ENCODE assay signal across 8 cellular contexts in genomic region chr6:89117285-89118108, GRCh38. TPM values are rescaled to one million over a fixed set of nuclear protein-coding genes. Genes with fewer than 3 reads are reported as not detected.
A peak's percentile ranks its signal among the peaks of the same experiment; 100 is the strongest.
DNase-seq lines count a peak whose midpoint lies in the region; ATAC-seq and TF ChIP-seq lines count a peak whose summit lies in the region.

Gene SRSF12, minus strand, starts transcription at chr6:89118071. Its CDS starts 184 bp downstream, at chr6:89117887.

- no peaks in the 10 kb centered on the region for H3K9me2 ChIP-seq in OCI-LY7 (ENCODE audit: insufficient read depth, low read length)

- H3K4me2 ChIP-seq in OCI-LY7 (ENCODE audit: low read length) = peak within 1 kb of the TSS; percentile 39; the same call in 1 of the 2 replicates

- no peaks in the 10 kb centered on the region for H3K9me3 ChIP-seq in OCI-LY7 (ENCODE audit: low read length)

- no peaks in the 10 kb centered on the region for H3K36me3 Mint-ChIP-seq in glutamatergic neuron (ENCODE audit: unreplicated experiment)

- POLR2A ChIA-PET in OCI-LY7 (lab: Charles Lee) = interaction anchor here (0.6 kb wide), 1 partner anchor 79 kb away, joined by 3 read pairs; no protein-coding TSS in a partner anchor

- H3K4me3 Mint-ChIP-seq in glutamatergic neuron (ENCODE audit: unreplicated experiment) = peak within 1 kb of the TSS; percentile 92

- peaks cover 9% of the 10 kb centered on the region for H3K27me3 Mint-ChIP-seq in glutamatergic neuron (ENCODE audit: unreplicated experiment)

- no peaks in the 10 kb centered on the region for H3K79me2 ChIP-seq in OCI-LY7 (ENCODE audit: insufficient read depth, low read depth, low read length)

- CTCF ChIA-PET in OCI-LY7 (lab: Charles Lee; ENCODE audit: unreplicated experiment) = interaction anchor here (0.6 kb wide), 1 partner anchor 69 kb away, joined by 3 read pairs; no protein-coding TSS in a partner anchor

- peaks cover 2% of the 10 kb centered on the region for H3K9me3 Mint-ChIP-seq in glutamatergic neuron (ENCODE audit: unreplicated experiment)

- DNase-seq in NCI-H524 (lab: John Stamatoyannopoulos, UW) (peak; percentile 15 to 56), NCI-H524 treated with DMSO at 0.1 percent for 48 hours (lab: John Stamatoyannopoulos, UW) (no peak), OCI-LY7 (ENCODE audit: low spot score) (no peak), glutamatergic neuron (peak; percentile 79), posterior cingulate gyrus (peak in 8 of 10 donors; percentile 13 to 87 (median 31)), dedifferentiated amniotic fluid mesenchymal stem cell (ENCODE audit: extremely low spot score) (no peak)
- peak; percentile 36 for DNase-seq in activated naive CD4-positive, alpha-beta T cell treated with Interleukin-2 at 50 U/mL for 16 hours

- BruUV-seq in OCI-LY7 (replicated peaks; lab: Mats Ljungman, UMichigan) = no TSS peak

- ATAC-seq in HG02981 (IDR thresholded peaks at IDR 0.05; ENCODE audit: unreplicated experiment) = peak; percentile 69

- H3K4me3 ChIP-seq in OCI-LY7 (ENCODE audit: low read depth, low read length, poor library complexity, severe bottlenecking) = no peak within 1 kb of the TSS

- no peak for TF ChIP-seq CTCF in OCI-LY7 (conservative IDR thresholded peaks at IDR 0.05; ENCODE audit: low read length)
- no peak for TF ChIP-seq CTCF in glutamatergic neuron (IDR thresholded peaks at IDR 0.05; ENCODE audit: partially characterized antibody, unreplicated experiment)

- H3K4me1 Mint-ChIP-seq in glutamatergic neuron (ENCODE audit: low read depth, unreplicated experiment) = peaks cover 6% of the 10 kb centered on the region

- peak within 1 kb of the TSS; percentile 69 for H3K27ac Mint-ChIP-seq in glutamatergic neuron (ENCODE audit: unreplicated experiment)

- H3K27ac ChIP-seq in OCI-LY7 (ENCODE audit: low read depth, low read length, poor library complexity, severe bottlenecking) = no peak within 1 kb of the TSS

- no peak within 1 kb of the TSS for H2AFZ ChIP-seq in OCI-LY7 (ENCODE audit: low read length)

- no peaks in the 10 kb centered on the region for H3K36me3 ChIP-seq in OCI-LY7 (ENCODE audit: insufficient read depth, low read length)

- H3K4me1 ChIP-seq in OCI-LY7 (ENCODE audit: insufficient read depth, low read length, poor library complexity, severe bottlenecking) = no peaks in the 10 kb centered on the region

- intact Hi-C loops in OCI-LY7 (cut with micrococcal nuclease; ENCODE audit: unreplicated experiment) (no loop called here), posterior cingulate gyrus (cut with DNase I) (loop anchor here (5.0 kb wide), 2 partner anchors 35 to 125 kb away; partner anchors contain the start of gene PNRC1)

- no peaks in the 10 kb centered on the region for H4K20me1 ChIP-seq in OCI-LY7 (ENCODE audit: insufficient read depth, low read length)

RNA-seq across cellular contexts. Expression of gene SRSF12, which starts in this region (rescaled TPM):
- not detected in 2 replicates for total RNA-seq in OCI-LY7 (2014; rRNA removed; shearing (Covaris generic))
- not detected in 2 replicates for total RNA-seq in OCI-LY7 (2022)
- total RNA-seq in glutamatergic neuron (ENCODE audit: unreplicated experiment) = 12.1 TPM

Comparison
In these comparisons a context has a peak if more than half of its experiments do, and no peak if none do; other contexts are left out.
1. RNA of gene SRSF12 (total RNA-seq): 12.1 TPM in glutamatergic neuron (single experiment); not detected in OCI-LY7; every median in the first group is over 10 times any median in the second.
2. DNase-seq: peak in NCI-H524 (2 of 2), activated naive CD4-positive, alpha-beta T cell treated with Interleukin-2 at 50 U/mL for 16 hours (single experiment), glutamatergic neuron (single experiment) and posterior cingulate gyrus (8 of 10); none in NCI-H524 treated with DMSO at 0.1 percent for 48 hours (single experiment), OCI-LY7 (single experiment) and dedifferentiated amniotic fluid mesenchymal stem cell (single experiment).